ENCODE assay signal across 15 cellular contexts in the genomic region with DNA sequence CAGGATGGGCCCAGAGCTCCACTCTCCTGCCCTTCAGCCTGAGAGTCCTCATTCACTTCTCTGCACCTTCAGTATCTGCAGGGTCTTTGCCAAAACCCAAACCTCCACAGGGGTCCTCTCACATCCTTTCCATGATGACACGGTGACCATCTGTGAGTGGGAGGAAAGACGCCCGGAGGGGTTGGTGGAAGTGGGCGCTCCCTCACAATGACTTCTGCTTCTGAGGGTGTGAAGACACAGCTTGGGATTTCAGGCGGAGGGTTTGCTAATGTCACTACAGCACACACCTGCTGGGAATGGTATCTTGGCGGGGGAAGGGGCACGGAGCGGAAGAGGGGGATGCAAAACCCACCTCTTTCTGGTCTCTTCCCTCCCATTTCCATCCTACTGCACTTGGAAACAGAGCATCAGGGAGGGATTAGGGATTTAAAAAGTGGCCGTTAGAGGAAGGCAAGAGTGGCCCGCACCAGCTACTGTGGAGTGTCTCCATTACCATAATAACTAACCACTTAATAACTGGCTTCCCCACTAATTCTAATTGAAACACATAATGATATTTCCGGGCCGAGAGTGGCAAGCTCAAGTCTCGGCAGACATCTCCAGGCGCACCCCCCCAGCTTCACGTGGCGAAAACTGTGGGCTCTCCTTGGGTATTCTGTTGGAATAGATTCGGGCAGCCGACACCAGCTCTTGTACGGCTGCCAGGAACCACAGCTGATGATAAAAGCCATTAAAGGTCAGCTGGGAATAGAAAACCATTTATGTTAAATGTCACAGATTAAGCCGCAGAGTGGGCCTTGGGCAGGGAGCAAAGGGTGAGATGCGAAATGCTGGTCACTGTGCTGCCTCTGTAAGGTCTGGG.
A peak's percentile ranks its signal among the peaks of the same experiment; 100 is the strongest.
DNase-seq lines count a peak whose midpoint lies in the region; ATAC-seq and TF ChIP-seq lines count a peak whose summit lies in the region.
"Had no signal": no experiment of that assay in that cellular context is flagged by ENCODE, and none has a peak within 500 bp of the region (broad histone marks: within the 10 kb centered on the region; RNA-seq: fewer than 3 reads in every experiment).

No MANE protein-coding gene starts in this region.

- H3K36me3 Mint-ChIP-seq in WTC11: no peaks in the 10 kb centered on the region
- peaks cover 2% of the 10 kb centered on the region for H3K36me3 Mint-ChIP-seq in effector memory CD8-positive, alpha-beta T cell (ENCODE audit: insufficient read depth)
- H3K36me3 Mint-ChIP-seq: activated naive CD8-positive, alpha-beta T cell treated with anti-CD3 and anti-CD28 coated beads, Interleukin-2, amount 10 ng/mL, durations not matched to agents 7 days and 5 days; stimulated activated naive B cell treated with anti-CD40 and anti-IgM and Interleukin-4, amounts not matched to agents 10 μg/mL and 1 μg/mL and 100 μg/mL, for 72 hours had no signal

- H3K4me3 ChIP-seq in dorsolateral prefrontal cortex: no peak overlapping the region
- H3K4me3 ChIP-seq: HAP-1, uterus had no signal

- in situ Hi-C loops in GM13977 (cut with MboI; ENCODE audit: low pct_unique_long_range_greater_than_20kb, low sequenced_read_pairs, unreplicated experiment): no loop called here

- peak overlapping the region; percentile 7; the same call in 1 of the 2 replicates for H3K4me3 Mint-ChIP-seq in WTC11
- no peak overlapping the region for H3K4me3 Mint-ChIP-seq in effector memory CD8-positive, alpha-beta T cell
- H3K4me3 Mint-ChIP-seq: activated naive CD8-positive, alpha-beta T cell treated with anti-CD3 and anti-CD28 coated beads, Interleukin-2, amount 10 ng/mL, durations not matched to agents 7 days and 5 days; stimulated activated naive B cell treated with anti-CD40 and anti-IgM and Interleukin-4, amounts not matched to agents 10 μg/mL and 1 μg/mL and 100 μg/mL, for 72 hours had no signal

- H3K27me3 ChIP-seq in dorsolateral prefrontal cortex: peaks cover 0 to 6% (median 0%) of the 10 kb centered on the region in 45 donors
- H3K27me3 ChIP-seq: uterus had no signal

- no peak overlapping the region for H3K27ac Mint-ChIP-seq in WTC11
- no peak overlapping the region for H3K27ac Mint-ChIP-seq in effector memory CD8-positive, alpha-beta T cell
- H3K27ac Mint-ChIP-seq: activated naive CD8-positive, alpha-beta T cell treated with anti-CD3 and anti-CD28 coated beads, Interleukin-2, amount 10 ng/mL, durations not matched to agents 7 days and 5 days; stimulated activated naive B cell treated with anti-CD40 and anti-IgM and Interleukin-4, amounts not matched to agents 10 μg/mL and 1 μg/mL and 100 μg/mL, for 72 hours had no signal

- H3K27ac ChIP-seq in dorsolateral prefrontal cortex: no peak overlapping the region
- H3K27ac ChIP-seq: uterus had no signal

- intact Hi-C loops in Right ventricle myocardium inferior (cut with DNase I) (loop anchor here (5.0 kb wide), 1 partner anchor 42 kb away; no protein-coding TSS in a partner anchor), cardiac septum (cut with DNase I) (loop anchor here (10.0 kb wide), 1 partner anchor 445 kb away; a partner anchor contains a TSS), dorsolateral prefrontal cortex (cut with DNase I) (no loop called here)

- DNase-seq in Right ventricle myocardium inferior (ENCODE audit: missing footprints) (no peak), cardiac septum (ENCODE audit: low spot score) (no peak), NCI-H2196 treated with DMSO at 0.1 percent for 48 hours (lab: John Stamatoyannopoulos, UW; ENCODE audit: unreplicated experiment) (peak; percentile 82), WTC11 (ENCODE audit: low spot score) (no peak), GM13977 (ENCODE audit: low spot score) (no peak), dorsolateral prefrontal cortex (no peak)
- DNase-seq in effector memory CD8-positive, alpha-beta T cell: no peak
- DNase-seq: activated naive CD8-positive, alpha-beta T cell treated with anti-CD3 and anti-CD28 coated beads, Interleukin-2, amount 10 ng/mL, durations not matched to agents 7 days and 5 days; NCI-H1694 treated with DMSO at 0.1 percent for 48 hours; nucleus accumbens; stimulated activated naive B cell treated with anti-CD40 and anti-IgM and Interleukin-4, amounts not matched to agents 10 μg/mL and 1 μg/mL and 100 μg/mL, for 72 hours; T-helper 1 cell; uterus had no signal

- CTCF ChIA-PET in WTC11 (lab: Charles Lee): interaction anchor here (0.6 to 1.2 kb wide), 5 partner anchors 13 to 199 kb away, joined by 3 to 9 read pairs (median 3); no protein-coding TSS in a partner anchor

- TF ChIP-seq CTCF in WTC11 (IDR thresholded peaks at IDR 0.05): no peak
- no peak for TF ChIP-seq CTCF in GM13977 (IDR thresholded peaks at IDR 0.05; ENCODE audit: extremely low read depth, insufficient read depth, missing control alignments)
- TF ChIP-seq CTCF in dorsolateral prefrontal cortex (IDR thresholded peaks at IDR 0.05 in 54 of 56, conservative IDR thresholded peaks at IDR 0.05 in 2 of 56; ENCODE audit: low read depth in 1 of 56, partially characterized antibody in 56 of 56): no peak

- H3K27me3 Mint-ChIP-seq in WTC11 (ENCODE audit: low read depth): peaks cover 7% of the 10 kb centered on the region
- H3K27me3 Mint-ChIP-seq in effector memory CD8-positive, alpha-beta T cell: peaks cover 12 to 37% of the 10 kb centered on the region in 2 donors
- H3K27me3 Mint-ChIP-seq: activated naive CD8-positive, alpha-beta T cell treated with anti-CD3 and anti-CD28 coated beads, Interleukin-2, amount 10 ng/mL, durations not matched to agents 7 days and 5 days had no signal

- ATAC-seq in Right ventricle myocardium inferior (peak; percentile 18), WTC11 (no peak), HG02970 (IDR thresholded peaks at IDR 0.05; ENCODE audit: low FRiP score, unreplicated experiment) (no peak)
- ATAC-seq in effector memory CD8-positive, alpha-beta T cell (replicated peaks): no peak
- ATAC-seq: stimulated activated naive B cell treated with anti-CD40 and anti-IgM and Interleukin-4, amounts not matched to agents 10 μg/mL and 1 μg/mL and 100 μg/mL, for 72 hours had no signal

- H3K9me3 Mint-ChIP-seq in WTC11: no peaks in the 10 kb centered on the region
- peaks cover 0 to 8% of the 10 kb centered on the region in 2 donors for H3K9me3 Mint-ChIP-seq in effector memory CD8-positive, alpha-beta T cell
- H3K9me3 Mint-ChIP-seq: activated naive CD8-positive, alpha-beta T cell treated with anti-CD3 and anti-CD28 coated beads, Interleukin-2, amount 10 ng/mL, durations not matched to agents 7 days and 5 days had no signal

- peaks cover 26% of the 10 kb centered on the region for H3K4me1 Mint-ChIP-seq in WTC11
- H3K4me1 Mint-ChIP-seq in effector memory CD8-positive, alpha-beta T cell (ENCODE audit: low read depth in 2 of 2): peaks cover 0 to 5% of the 10 kb centered on the region in 2 donors

- POLR2A ChIA-PET in WTC11 (lab: Charles Lee): interaction anchor here (0.6 kb wide), 1 partner anchor 24 kb away, joined by 3 read pairs; no protein-coding TSS in a partner anchor

TF ChIP-seq in WTC11, 78 proteins besides CTCF, POLR2A, EP300 and RAD21:
- no peak for TF ChIP-seq CBFB (CRISPR knock-in tag; IDR thresholded peaks at IDR 0.05; ENCODE audit: low read depth)
- TF ChIP-seq, protein P1, sequence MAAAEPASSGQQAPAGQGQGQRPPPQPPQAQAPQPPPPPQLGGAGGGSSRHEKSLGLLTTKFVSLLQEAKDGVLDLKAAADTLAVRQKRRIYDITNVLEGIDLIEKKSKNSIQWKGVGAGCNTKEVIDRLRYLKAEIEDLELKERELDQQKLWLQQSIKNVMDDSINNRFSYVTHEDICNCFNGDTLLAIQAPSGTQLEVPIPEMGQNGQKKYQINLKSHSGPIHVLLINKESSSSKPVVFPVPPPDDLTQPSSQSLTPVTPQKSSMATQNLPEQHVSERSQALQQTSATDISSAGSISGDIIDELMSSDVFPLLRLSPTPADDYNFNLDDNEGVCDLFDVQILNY (CRISPR knock-in tag; IDR thresholded peaks at IDR 0.05): no peak
- TF ChIP-seq SMAD4 (CRISPR knock-in tag; IDR thresholded peaks at IDR 0.05): no peak
- TF ChIP-seq SMAD3 (CRISPR knock-in tag; IDR thresholded peaks at IDR 0.05; ENCODE audit: borderline replicate concordance): no peak

Comparison
In these comparisons a context has a peak if more than half of its experiments do, and no peak if none do; other contexts are left out.
1. intact Hi-C loops: an anchor here in Right ventricle myocardium inferior (5.0 kb wide) and cardiac septum (10.0 kb wide); none called in dorsolateral prefrontal cortex.